Comparison of ENCODE assay signal across 8 cellular contexts in genomic region chr1:161045749-161046573, GRCh38. TPM values are rescaled to one million over a fixed set of nuclear protein-coding genes. Genes with fewer than 3 reads are reported as not detected.
DNase-seq lines count a peak whose midpoint lies in the region; ATAC-seq and TF ChIP-seq lines count a peak whose summit lies in the region.

Gene USF1 (minus strand): TSS chr1:161045977. CDS start chr1:161043275, 2,702 bp downstream.

- H3K9me2 ChIP-seq in PC-3 (replicated peaks; ENCODE audit: low read length) = no peaks in the 10 kb centered on the region

- H2AFZ ChIP-seq in PC-3 (ENCODE audit: low read length) = peak within 1 kb of the TSS; percentile 94

- BruUV-seq in PC-3 (replicated peaks; lab: Mats Ljungman, UMichigan) = TSS peak; percentile 92

- peaks cover 26% of the 10 kb centered on the region for H3K36me3 ChIP-seq in PC-3 (ENCODE audit: low read depth, low read length)
- peaks cover 20 to 23% of the 10 kb centered on the region in 2 donors for H3K36me3 ChIP-seq in mucosa of rectum (ENCODE audit: control insufficient read depth in 2 of 2, insufficient read depth in 2 of 2, low read length in 2 of 2)

- H3K9me3 ChIP-seq in PC-3 (ENCODE audit: low read length) (peaks cover 6% of the 10 kb centered on the region; the same call in 1 of the 2 replicates), mucosa of rectum (ENCODE audit: control insufficient read depth in 2 of 2, low read length in 2 of 2) (no peaks in the 10 kb centered on the region)

- no peaks in the 10 kb centered on the region for H3F3A ChIP-seq in PC-3 (ENCODE audit: low read length, unreplicated experiment)

- no peak for TF ChIP-seq RAD21 in Ishikawa (IDR thresholded peaks at IDR 0.05; ENCODE audit: low read depth)

- H3K4me1 ChIP-seq in PC-3 (ENCODE audit: insufficient read depth, low read length) = peaks cover 13% of the 10 kb centered on the region
- H3K4me1 ChIP-seq in mucosa of rectum (ENCODE audit: control insufficient read depth in 2 of 2, insufficient read depth in 2 of 2, low read length in 2 of 2) = peaks cover 6 to 26% of the 10 kb centered on the region in 2 donors

- H3K4me2 ChIP-seq in PC-3 (ENCODE audit: low read length) = peak within 1 kb of the TSS; percentile 91

- H4K20me1 ChIP-seq in PC-3 (ENCODE audit: low read length) = no peaks in the 10 kb centered on the region

- DNase-seq in DMS 273 treated with DMSO at 0.1 percent for 48 hours (lab: John Stamatoyannopoulos, UW) (peak; percentile 91), PC-3 (peak; percentile 98), activated T-cell treated with anti-CD3 and anti-CD28 coated beads for 48 hours (ENCODE audit: low read depth) (peak; percentile 90), epithelial cell of proximal tubule (ENCODE audit: low read depth) (peak; percentile 79)
- DNase-seq in stimulated activated CD8-positive, alpha-beta memory T cell treated with anti-CD3 and anti-CD28 coated beads, Interleukin-4, amount 100 ng/mL, for 48 hours = peak; percentile 94

- TF ChIP-seq CTCF in PC-3 (conservative IDR thresholded peaks at IDR 0.05; ENCODE audit: low read depth, low read length) (no peak), epithelial cell of proximal tubule (conservative IDR thresholded peaks at IDR 0.05; ENCODE audit: low read depth, low read length) (no peak)

- H3K27me3 ChIP-seq in PC-3 (ENCODE audit: low read length) (no peaks in the 10 kb centered on the region), mucosa of rectum (ENCODE audit: control insufficient read depth in 2 of 2, insufficient read depth in 2 of 2, low read length in 2 of 2) (no peaks in the 10 kb centered on the region)

- peaks cover 32% of the 10 kb centered on the region for H3K79me2 ChIP-seq in PC-3 (ENCODE audit: low read length)

- TF ChIP-seq EP300 in Ishikawa (IDR thresholded peaks at IDR 0.05; ENCODE audit: borderline replicate concordance) = no peak

- H3K9ac ChIP-seq in PC-3 (ENCODE audit: low read length) (peak within 1 kb of the TSS; percentile 81), mucosa of rectum (ENCODE audit: low read depth in 1 of 2, low read length in 2 of 2) (peak within 1 kb of the TSS; percentile 96 to 100)

- CTCF ChIA-PET in PC-3 (lab: Charles Lee) = interaction anchor here (0.6 to 2.2 kb wide), 2 partner anchors 48 to 109 kb away, joined by 3 to 8 read pairs; no protein-coding TSS in a partner anchor

- ATAC-seq in GM21576 (IDR thresholded peaks at IDR 0.05; ENCODE audit: unreplicated experiment) (peak; percentile 54), PC-3 (peak; percentile 82)

- intact Hi-C loops in PC-3 (cut with micrococcal nuclease) = loop anchor here (1.0 kb wide), 3 partner anchors 24 to 53 kb away; no protein-coding TSS in a partner anchor

- POLR2A ChIA-PET in PC-3 (lab: Charles Lee; ENCODE audit: unreplicated experiment) = interaction anchor here (0.6 to 1.0 kb wide), 5 partner anchors 19 to 129 kb away, joined by 3 to 12 read pairs (median 5); partner anchors contain the start of gene F11R

- peak within 1 kb of the TSS; percentile 82 for H3K27ac ChIP-seq in PC-3 (ENCODE audit: low read length)
- peak within 1 kb of the TSS; percentile 94 to 98 for H3K27ac ChIP-seq in mucosa of rectum (ENCODE audit: low read depth in 2 of 2, low read length in 2 of 2)

- H3K4me3 ChIP-seq in PC-3 (ENCODE audit: low read length) (peak within 1 kb of the TSS; percentile 80), epithelial cell of proximal tubule (ENCODE audit: low read depth, low read length) (peak within 1 kb of the TSS; percentile 85), mucosa of rectum (ENCODE audit: low read length in 2 of 2) (peak within 1 kb of the TSS; percentile 78 to 93)

TF ChIP-seq in Ishikawa, 13 proteins besides CTCF, POLR2A, EP300 and RAD21:
- peak; percentile 31; the same call in 1 of the 2 replicates for TF ChIP-seq MAX (IDR thresholded peaks at IDR 0.05)
- no peak for TF ChIP-seq NFIC (IDR thresholded peaks at IDR 0.05)
- TF ChIP-seq EGR1 (IDR thresholded peaks at IDR 0.05) = peak; percentile 82; the same call in 1 of the 2 replicates
- no peak for TF ChIP-seq CEBPB (IDR thresholded peaks at IDR 0.05)
- peak; percentile 96 for TF ChIP-seq YY1 (IDR thresholded peaks at IDR 0.05; ENCODE audit: low read depth)
- TF ChIP-seq CREB1 (IDR thresholded peaks at IDR 0.05; ENCODE audit: low read depth) = peak; percentile 42; the same call in 1 of the 2 replicates
- no peak for TF ChIP-seq ZBTB7A (IDR thresholded peaks at IDR 0.05; ENCODE audit: low read depth)
- TF ChIP-seq TCF12 (IDR thresholded peaks at IDR 0.05; ENCODE audit: low read depth) = 0 out of 2 replicates have a peak, but pooled peaks have one; percentile 26
- peak; percentile 96 for TF ChIP-seq TAF1 (IDR thresholded peaks at IDR 0.05; ENCODE audit: low read depth)
- TF ChIP-seq FOXM1 (IDR thresholded peaks at IDR 0.05; ENCODE audit: borderline replicate concordance, low read depth) = no peak; the same call in 1 of the 2 replicates

RNA-seq across cellular contexts. Expression of gene USF1, which starts in this region (rescaled TPM):
- 111 and 113 TPM in 2 replicates for total RNA-seq in PC-3 (2014; rRNA removed)
- 37.9 and 53.7 TPM in 2 replicates for total RNA-seq in epithelial cell of proximal tubule

Comparison
In these comparisons a context has a peak if more than half of its experiments do, and no peak if none do; other contexts are left out.
1. Peak in every context shown above with its lines: DNase-seq, ATAC-seq, H3K4me3 ChIP-seq and H3K27ac ChIP-seq.